8 cellular contexts compared by ENCODE assay signal in genomic region chr5:179801304-179802206, GRCh38. TPM values are rescaled to one million over a fixed set of nuclear protein-coding genes. Genes with fewer than 3 reads are reported as not detected.
DNase-seq lines count a peak whose midpoint lies in the region; ATAC-seq and TF ChIP-seq lines count a peak whose summit lies in the region.

No MANE protein-coding gene starts in this region.

- H3K9ac ChIP-seq in PC-3 (ENCODE audit: low read length), result no peak overlapping the region

- peaks cover 4% of the 10 kb centered on the region for H3K27me3 Mint-ChIP-seq in activated naive CD4-positive, alpha-beta T cell treated with anti-CD3 and anti-CD28 coated beads, Interleukin-2, amount 10 ng/mL, durations not matched to agents 7 days and 5 days

- H3K9me3 Mint-ChIP-seq in activated naive CD4-positive, alpha-beta T cell treated with anti-CD3 and anti-CD28 coated beads, Interleukin-2, amount 10 ng/mL, durations not matched to agents 7 days and 5 days, result no peaks in the 10 kb centered on the region

- H3K27ac ChIP-seq in PC-3 (ENCODE audit: low read length) (no peak overlapping the region), right cardiac atrium (ENCODE audit: low read length) (no peak overlapping the region)

- intact Hi-C loops in PC-3 (cut with micrococcal nuclease) (no loop called here), right cardiac atrium (cut with DNase I) (no loop called here)

- H3K9me3 ChIP-seq in PC-3 (ENCODE audit: low read length) (no peaks in the 10 kb centered on the region), right cardiac atrium (ENCODE audit: control insufficient read depth, low read length) (no peaks in the 10 kb centered on the region)

- CTCF ChIA-PET in BJ (lab: Yijun Ruan, JAX) (interaction anchor here (0.6 to 1.8 kb wide), 7 partner anchors 7 to 105 kb away, joined by 3 to 4 read pairs (median 3); partner anchors contain the start of gene LTC4S), PC-3 (lab: Charles Lee) (no interaction called here)
- CTCF ChIA-PET in activated naive CD4-positive, alpha-beta T cell treated with anti-CD3 and anti-CD28 coated beads, Interleukin-2, amount 10 ng/mL, durations not matched to agents 7 days and 5 days (lab: Charles Lee), result interaction anchor here (0.7 to 3.6 kb wide), 18 partner anchors 9 to 289 kb away, joined by 3 to 36 read pairs (median 5); partner anchors contain the start of genes SQSTM1 and TBC1D9B

- BruUV-seq in PC-3 (replicated peaks; lab: Mats Ljungman, UMichigan), result no TSS peak

- peaks cover 41% of the 10 kb centered on the region for H3K79me2 ChIP-seq in PC-3 (ENCODE audit: low read length)

- TF ChIP-seq CTCF in BJ (IDR thresholded peaks at IDR 0.05; ENCODE audit: insufficient read depth, low read depth, low read length), result peak; percentile 68
- 0 out of 2 replicates have a peak, but pooled peaks have one; percentile 12 for TF ChIP-seq CTCF in PC-3 (conservative IDR thresholded peaks at IDR 0.05; ENCODE audit: low read depth, low read length)

- H2AFZ ChIP-seq in PC-3 (ENCODE audit: low read length), result no peak overlapping the region

- peaks cover 44% of the 10 kb centered on the region for H3K36me3 ChIP-seq in BJ (ENCODE audit: control insufficient read depth, insufficient read depth, low read length)
- H3K36me3 ChIP-seq in PC-3 (ENCODE audit: low read depth, low read length), result no peaks in the 10 kb centered on the region

- H3K27me3 ChIP-seq in BJ (ENCODE audit: control insufficient read depth, insufficient read depth, low read length) (no peaks in the 10 kb centered on the region), PC-3 (ENCODE audit: low read length) (no peaks in the 10 kb centered on the region), right cardiac atrium (ENCODE audit: control insufficient read depth, insufficient read depth) (no peaks in the 10 kb centered on the region)

- H4K20me1 ChIP-seq in PC-3 (ENCODE audit: low read length), result peaks cover 5% of the 10 kb centered on the region

- peak; percentile 44 for ATAC-seq in GM21786 (IDR thresholded peaks at IDR 0.05; ENCODE audit: unreplicated experiment)
- ATAC-seq in PC-3, result no peak
- ATAC-seq in right cardiac atrium, result peak; percentile 8 to 36

- peaks cover 31% of the 10 kb centered on the region for H3K4me1 ChIP-seq in PC-3 (ENCODE audit: insufficient read depth, low read length)
- H3K4me1 ChIP-seq in right cardiac atrium (ENCODE audit: control insufficient read depth, insufficient read depth, low read length), result peaks cover 7% of the 10 kb centered on the region

- peaks cover 33% of the 10 kb centered on the region for H3K4me1 Mint-ChIP-seq in activated naive CD4-positive, alpha-beta T cell treated with anti-CD3 and anti-CD28 coated beads, Interleukin-2, amount 10 ng/mL, durations not matched to agents 7 days and 5 days

- H3K4me3 ChIP-seq in BJ (ENCODE audit: low read depth, low read length) (no peak overlapping the region), PC-3 (ENCODE audit: low read length) (no peak overlapping the region), right cardiac atrium (ENCODE audit: low read length) (no peak overlapping the region)

- DNase-seq in BJ (ENCODE audit: low read depth) (no peak), PC-3 (no peak), right cardiac atrium (peak; percentile 82 to 91 (median 91)), hepatic stellate cell (ENCODE audit: low spot score) (no peak), LoVo (ENCODE audit: low spot score) (no peak)
- DNase-seq in activated naive CD4-positive, alpha-beta T cell treated with anti-CD3 and anti-CD28 coated beads, Interleukin-2, amount 10 ng/mL, durations not matched to agents 7 days and 5 days, result peak; percentile 90
- DNase-seq in stimulated activated CD4-positive, alpha-beta T cell treated with anti-CD3 and anti-CD28 coated beads, Interleukin-2, amount 100 ng/mL, for 24 hours, result peak; percentile 88 to 91

- peaks cover 17% of the 10 kb centered on the region for H3K36me3 Mint-ChIP-seq in activated naive CD4-positive, alpha-beta T cell treated with anti-CD3 and anti-CD28 coated beads, Interleukin-2, amount 10 ng/mL, durations not matched to agents 7 days and 5 days

- 68% methylated on average over 67 of the region's 67 CpGs for WGBS in right cardiac atrium

- H3K27ac Mint-ChIP-seq in activated naive CD4-positive, alpha-beta T cell treated with anti-CD3 and anti-CD28 coated beads, Interleukin-2, amount 10 ng/mL, durations not matched to agents 7 days and 5 days, result peak overlapping the region; percentile 42

- no peaks in the 10 kb centered on the region for H3K9me2 ChIP-seq in PC-3 (replicated peaks; ENCODE audit: low read length)

- H3F3A ChIP-seq in PC-3 (ENCODE audit: low read length, unreplicated experiment), result no peaks in the 10 kb centered on the region

- no peak overlapping the region for H3K4me2 ChIP-seq in PC-3 (ENCODE audit: low read length)

- no peak overlapping the region for H3K4me3 Mint-ChIP-seq in activated naive CD4-positive, alpha-beta T cell treated with anti-CD3 and anti-CD28 coated beads, Interleukin-2, amount 10 ng/mL, durations not matched to agents 7 days and 5 days

- POLR2A ChIA-PET in BJ (lab: Charles Lee), result no interaction called here
- POLR2A ChIA-PET in PC-3 (lab: Charles Lee; ENCODE audit: unreplicated experiment), result no interaction called here

RNA-seq across cellular contexts. Expression of gene MGAT4B, which starts 5.1 kb away (rescaled TPM):
- polyA plus RNA-seq in BJ (2011; rRNA removed), result 91.7 and 131 TPM in 2 replicates
- polyA minus RNA-seq in BJ (2011; rRNA and poly(A)+ RNA removed), result 96.3 and 122 TPM in 2 replicates
- total RNA-seq in PC-3 (2014; rRNA removed), result 88.9 and 113 TPM in 2 replicates
- 10 to 100 TPM; 71.8 to 82.2 (median 80.9) TPM for total RNA-seq in right cardiac atrium
- polyA plus RNA-seq in right cardiac atrium, result 56.7 TPM

RNA-seq across cellular contexts. Expression of gene LTC4S, which starts 7.8 kb away (rescaled TPM):
- polyA plus RNA-seq in BJ (2011; rRNA removed) (0.49 and 0.88 TPM in 2 replicates), right cardiac atrium (18.6 TPM)
- polyA minus RNA-seq in BJ (2011; rRNA and poly(A)+ RNA removed), result 0.33 TPM in 1 of 2 replicates, not detected in the other
- total RNA-seq in PC-3 (2014; rRNA removed) (1.5 and 3.6 TPM in 2 replicates), right cardiac atrium (10 to 100 TPM; 17.3 to 24.3 (median 22.6) TPM)

RNA-seq across cellular contexts. Expression of gene SQSTM1, which starts 19.1 kb away (rescaled TPM):
- polyA plus RNA-seq in BJ (2011; rRNA removed) (307 and 361 TPM in 2 replicates), right cardiac atrium (257 TPM)
- 103 and 140 TPM in 2 replicates for polyA minus RNA-seq in BJ (2011; rRNA and poly(A)+ RNA removed)
- total RNA-seq in PC-3 (2014; rRNA removed) (253 and 341 TPM in 2 replicates), right cardiac atrium (100 to 1,000 TPM; 307 to 406 (median 370) TPM)

RNA-seq across cellular contexts. Expression of gene MRNIP, which starts 57.1 kb away (rescaled TPM):
- polyA plus RNA-seq in BJ (2011; rRNA removed), result 12.6 and 14.1 TPM in 2 replicates
- 3.7 and 9.5 TPM in 2 replicates for polyA minus RNA-seq in BJ (2011; rRNA and poly(A)+ RNA removed)
- total RNA-seq in PC-3 (2014; rRNA removed), result 20.2 and 26.1 TPM in 2 replicates
- total RNA-seq in right cardiac atrium, result 10 to 100 TPM; 12.3 to 20.1 (median 16.4) TPM
- 20.5 TPM for polyA plus RNA-seq in right cardiac atrium

Comparison
In these comparisons a context has a peak if more than half of its experiments do, and no peak if none do; other contexts are left out.
1. DNase-seq: peak in activated naive CD4-positive, alpha-beta T cell treated with anti-CD3 and anti-CD28 coated beads, Interleukin-2, amount 10 ng/mL, durations not matched to agents 7 days and 5 days (single experiment), right cardiac atrium (3 of 3) and stimulated activated CD4-positive, alpha-beta T cell treated with anti-CD3 and anti-CD28 coated beads, Interleukin-2, amount 100 ng/mL, for 24 hours (2 of 2); none in BJ (single experiment), PC-3 (single experiment), hepatic stellate cell (single experiment) and LoVo (single experiment).